In genomic region chr13:85693889-85694511, GRCh38 we compare ENCODE assay signal across 14 cellular contexts.
DNase-seq lines count a peak whose midpoint lies in the region; ATAC-seq and TF ChIP-seq lines count a peak whose summit lies in the region.
"Had no signal": no experiment of that assay in that cellular context is flagged by ENCODE, and none has a peak within 500 bp of the region (broad histone marks: within the 10 kb centered on the region; RNA-seq: fewer than 3 reads in every experiment).

No MANE protein-coding gene starts in this region.

- TF ChIP-seq POLR2A in testis (IDR thresholded peaks at IDR 0.05) = no peak

- no peaks in the 10 kb centered on the region for H3K27me3 ChIP-seq in BLaER1 treated with 17β-estradiol and CSF1 and Interleukin-3, amounts not matched to agents 10 nM and 100 nM
- H3K27me3 ChIP-seq in hepatocyte = no peaks in the 10 kb centered on the region
- no peaks in the 10 kb centered on the region for H3K27me3 ChIP-seq in testis
- H3K27me3 ChIP-seq: vagina had no signal

- intact Hi-C loops in testis (cut with DNase I; ENCODE audit: low total_unique reads) = no loop called here

- DNase-seq in Kasumi-1 (lab: John Stamatoyannopoulos, UW) = peak; percentile 95 to 97
- DNase-seq in SKM-1 treated with dmso at 0.1 percent for 144 hours (lab: John Stamatoyannopoulos, UW; ENCODE audit: unreplicated experiment) = peak; percentile 81
- DNase-seq in hepatocyte (ENCODE audit: low spot score) = peak; percentile 23
- no peak for DNase-seq in GM20000 (ENCODE audit: low spot score)
- no peak for DNase-seq in testis
- DNase-seq in DMS 273 treated with DMSO at 0.1 percent for 48 hours (lab: John Stamatoyannopoulos, UW) = no peak
- DNase-seq: activated CD4-positive, alpha-beta T cell treated with anti-CD3 and anti-CD28 coated beads, Interleukin-2, amount 50 U/mL, for 1 hour; activated effector memory CD4-positive, alpha-beta T cell treated with Interleukin-2 at 50 U/mL for 16 hours; CD8-positive, alpha-beta memory T cell; NCI-H2081 treated with DMSO at 0.1 percent for 48 hours had no signal

- no peaks in the 10 kb centered on the region for H3K79me2 ChIP-seq in hepatocyte

- no peak for ATAC-seq in HG03460 (IDR thresholded peaks at IDR 0.05; ENCODE audit: unreplicated experiment)
- ATAC-seq: Right ventricle myocardium inferior had no signal

- WGBS in hepatocyte (ENCODE audit: low lambda C conversion rate, missing lambda C conversion rate) = 73% methylated on average over 7 of the region's 7 CpGs
- WGBS in testis, 2 donors = 83 to 84% methylated on average over 7 of the region's 7 CpGs

- no peaks in the 10 kb centered on the region for H3K36me3 ChIP-seq in BLaER1 treated with 17β-estradiol and CSF1 and Interleukin-3, amounts not matched to agents 10 nM and 100 nM
- H3K36me3 ChIP-seq in hepatocyte (replicated peaks; ENCODE audit: insufficient read depth, low read depth) = no peaks in the 10 kb centered on the region
- no peaks in the 10 kb centered on the region for H3K36me3 ChIP-seq in testis (ENCODE audit: low read depth, missing control alignments)
- H3K36me3 ChIP-seq: vagina had no signal

- H3K27ac ChIP-seq in BLaER1 treated with 17β-estradiol and CSF1 and Interleukin-3, amounts not matched to agents 10 nM and 100 nM = peak overlapping the region in 8 of 11 experiments; percentile 1 to 62 (median 38); a peak in 11 of 22 replicates
- H3K27ac ChIP-seq in hepatocyte (peak overlapping the region; percentile 61), testis (no peak overlapping the region)
- H3K27ac ChIP-seq: vagina had no signal

- H4K20me1 ChIP-seq in BLaER1 treated with 17β-estradiol and CSF1 and Interleukin-3, amounts not matched to agents 10 nM and 100 nM = no peaks in the 10 kb centered on the region
- H4K20me1 ChIP-seq in hepatocyte (ENCODE audit: insufficient read depth, poor library complexity, severe bottlenecking) = no peaks in the 10 kb centered on the region

- no peak overlapping the region for H3K4me3 ChIP-seq in BLaER1 treated with 17β-estradiol and CSF1 and Interleukin-3, amounts not matched to agents 10 nM and 100 nM
- H3K4me3 ChIP-seq in hepatocyte (no peak overlapping the region), testis (no peak overlapping the region)
- H3K4me3 ChIP-seq: vagina had no signal

- H3K4me2 ChIP-seq in BLaER1 treated with 17β-estradiol and CSF1 and Interleukin-3, amounts not matched to agents 10 nM and 100 nM = peak overlapping the region in 10 of 11 experiments; percentile 27 to 72 (median 40); a peak in 17 of 22 replicates
- H3K4me2 ChIP-seq in hepatocyte = no peak overlapping the region

- peaks cover 7 to 28% (median 15%) of the 10 kb centered on the region in 10 experiments; a peak in 18 of 20 replicates for H3K4me1 ChIP-seq in BLaER1 treated with 17β-estradiol and CSF1 and Interleukin-3, amounts not matched to agents 10 nM and 100 nM
- H3K4me1 ChIP-seq in hepatocyte (ENCODE audit: insufficient read depth) (no peaks in the 10 kb centered on the region), testis (no peaks in the 10 kb centered on the region)
- H3K4me1 ChIP-seq: vagina had no signal

- TF ChIP-seq CTCF in hepatocyte (IDR thresholded peaks at IDR 0.05; ENCODE audit: poor library complexity) (no peak), GM20000 (IDR thresholded peaks at IDR 0.05; ENCODE audit: extremely low read depth, missing control alignments) (no peak), testis (IDR thresholded peaks at IDR 0.05) (no peak)

- H2AFZ ChIP-seq in hepatocyte = no peak overlapping the region

- H3K9me3 ChIP-seq in BLaER1 treated with 17β-estradiol and CSF1 and Interleukin-3, amounts not matched to agents 10 nM and 100 nM (replicated peaks in 1 of 11) = peaks cover 14 to 35% (median 26%) of the 10 kb centered on the region in 11 experiments
- no peaks in the 10 kb centered on the region for H3K9me3 ChIP-seq in hepatocyte (ENCODE audit: low read depth)
- H3K9me3 ChIP-seq in testis = no peaks in the 10 kb centered on the region
- H3K9me3 ChIP-seq: vagina had no signal

- H3K9ac ChIP-seq in BLaER1 treated with 17β-estradiol and CSF1 and Interleukin-3, amounts not matched to agents 10 nM and 100 nM = peak overlapping the region in 2 of 11 experiments; percentile 4 to 50; a peak in 1 of 22 replicates

- H3K9me2 ChIP-seq in hepatocyte (replicated peaks; ENCODE audit: insufficient read depth) = no peaks in the 10 kb centered on the region

Comparison
In these comparisons a context has a peak if more than half of its experiments do, and no peak if none do; other contexts are left out.
1. H3K27ac ChIP-seq: peak in BLaER1 treated with 17β-estradiol and CSF1 and Interleukin-3, amounts not matched to agents 10 nM and 100 nM (8 of 11) and hepatocyte (single experiment); none in testis (0 of 2).
2. DNase-seq: peak in Kasumi-1 (2 of 2), SKM-1 treated with dmso at 0.1 percent for 144 hours (single experiment) and hepatocyte (single experiment); none in GM20000 (single experiment), testis (single experiment) and DMS 273 treated with DMSO at 0.1 percent for 48 hours (single experiment).